1 cellular context compared by ENCODE assay signal in genomic region chr10:72248477-72249151, GRCh38.
TF ChIP-seq lines count a peak whose summit lies in the region.

No MANE protein-coding gene starts in this region.

TF ChIP-seq in HepG2, 621 proteins besides CTCF, POLR2A, EP300 and RAD21 (continued from another document and continues in another):
- TF ChIP-seq CSRNP1 (CRISPR knock-in tag; IDR thresholded peaks at IDR 0.05) (no peak), TERF1 (CRISPR knock-in tag; IDR thresholded peaks at IDR 0.05) (no peak), JDP2 (CRISPR knock-in tag; IDR thresholded peaks at IDR 0.05; ENCODE audit: borderline replicate concordance) (no peak), ZNF773 (CRISPR knock-in tag; IDR thresholded peaks at IDR 0.05; ENCODE audit: borderline replicate concordance) (0 out of 2 replicates have a peak, but pooled peaks have one; percentile 33), ZNF580 (CRISPR knock-in tag; IDR thresholded peaks at IDR 0.05; ENCODE audit: borderline replicate concordance, low read depth) (no peak), SMC3 (IDR thresholded peaks at IDR 0.05; ENCODE audit: low read length) (no peak), NFAT5 (CRISPR knock-in tag; IDR thresholded peaks at IDR 0.05) (no peak), NPAS2 (CRISPR knock-in tag; IDR thresholded peaks at IDR 0.05; ENCODE audit: borderline replicate concordance) (no peak), ZSCAN30 (CRISPR knock-in tag; IDR thresholded peaks at IDR 0.05) (no peak), ZNF672 (CRISPR knock-in tag; IDR thresholded peaks at IDR 0.05) (no peak), CC2D1A (CRISPR knock-in tag; IDR thresholded peaks at IDR 0.05) (no peak), ASH2L (IDR thresholded peaks at IDR 0.05; ENCODE audit: insufficient read length, low read depth, low read length) (peak; percentile 46), IKZF4 (CRISPR knock-in tag; IDR thresholded peaks at IDR 0.05; ENCODE audit: borderline replicate concordance, low read depth, not compliant biosample characterization) (no peak), DMAP1 (CRISPR knock-in tag; IDR thresholded peaks at IDR 0.05) (peak; percentile 55; the same call in 1 of the 2 replicates), SRY (CRISPR knock-in tag; IDR thresholded peaks at IDR 0.05) (no peak), TOPORS (CRISPR knock-in tag; IDR thresholded peaks at IDR 0.05) (no peak), ZNF619 (CRISPR knock-in tag; IDR thresholded peaks at IDR 0.05) (no peak), RARA (CRISPR knock-in tag; IDR thresholded peaks at IDR 0.05) (peak; percentile 14; the same call in 1 of the 2 replicates), ZNF766 (CRISPR knock-in tag; IDR thresholded peaks at IDR 0.05; ENCODE audit: borderline replicate concordance) (0 out of 2 replicates have a peak, but pooled peaks have one; percentile 62), RAD51 (IDR thresholded peaks at IDR 0.05; ENCODE audit: borderline replicate concordance) (no peak), ZNF280B (CRISPR knock-in tag; IDR thresholded peaks at IDR 0.05; ENCODE audit: borderline replicate concordance) (no peak), ZNF33A (CRISPR knock-in tag; IDR thresholded peaks at IDR 0.05; ENCODE audit: borderline replicate concordance) (no peak), NAIF1 (CRISPR knock-in tag; IDR thresholded peaks at IDR 0.05; ENCODE audit: borderline replicate concordance) (no peak)
- TF ChIP-seq, protein P1, sequence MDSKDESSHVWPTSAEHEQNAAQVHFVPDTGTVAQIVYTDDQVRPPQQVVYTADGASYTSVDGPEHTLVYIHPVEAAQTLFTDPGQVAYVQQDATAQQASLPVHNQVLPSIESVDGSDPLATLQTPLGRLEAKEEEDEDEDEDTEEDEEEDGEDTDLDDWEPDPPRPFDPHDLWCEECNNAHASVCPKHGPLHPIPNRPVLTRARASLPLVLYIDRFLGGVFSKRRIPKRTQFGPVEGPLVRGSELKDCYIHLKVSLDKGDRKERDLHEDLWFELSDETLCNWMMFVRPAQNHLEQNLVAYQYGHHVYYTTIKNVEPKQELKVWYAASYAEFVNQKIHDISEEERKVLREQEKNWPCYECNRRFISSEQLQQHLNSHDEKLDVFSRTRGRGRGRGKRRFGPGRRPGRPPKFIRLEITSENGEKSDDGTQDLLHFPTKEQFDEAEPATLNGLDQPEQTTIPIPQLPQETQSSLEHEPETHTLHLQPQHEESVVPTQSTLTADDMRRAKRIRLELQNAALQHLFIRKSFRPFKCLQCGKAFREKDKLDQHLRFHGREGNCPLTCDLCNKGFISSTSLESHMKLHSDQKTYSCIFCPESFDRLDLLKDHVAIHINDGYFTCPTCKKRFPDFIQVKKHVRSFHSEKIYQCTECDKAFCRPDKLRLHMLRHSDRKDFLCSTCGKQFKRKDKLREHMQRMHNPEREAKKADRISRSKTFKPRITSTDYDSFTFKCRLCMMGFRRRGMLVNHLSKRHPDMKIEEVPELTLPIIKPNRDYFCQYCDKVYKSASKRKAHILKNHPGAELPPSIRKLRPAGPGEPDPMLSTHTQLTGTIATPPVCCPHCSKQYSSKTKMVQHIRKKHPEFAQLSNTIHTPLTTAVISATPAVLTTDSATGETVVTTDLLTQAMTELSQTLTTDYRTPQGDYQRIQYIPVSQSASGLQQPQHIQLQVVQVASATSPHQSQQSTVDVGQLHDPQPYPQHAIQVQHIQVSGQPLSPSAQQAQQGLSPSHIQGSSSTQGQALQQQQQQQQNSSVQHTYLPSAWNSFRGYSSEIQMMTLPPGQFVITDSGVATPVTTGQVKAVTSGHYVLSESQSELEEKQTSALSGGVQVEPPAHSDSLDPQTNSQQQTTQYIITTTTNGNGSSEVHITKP (CRISPR knock-in tag; IDR thresholded peaks at IDR 0.05; ENCODE audit: low read depth): 0 out of 2 replicates have a peak, but pooled peaks have one; percentile 23
- TF ChIP-seq, protein P2, sequence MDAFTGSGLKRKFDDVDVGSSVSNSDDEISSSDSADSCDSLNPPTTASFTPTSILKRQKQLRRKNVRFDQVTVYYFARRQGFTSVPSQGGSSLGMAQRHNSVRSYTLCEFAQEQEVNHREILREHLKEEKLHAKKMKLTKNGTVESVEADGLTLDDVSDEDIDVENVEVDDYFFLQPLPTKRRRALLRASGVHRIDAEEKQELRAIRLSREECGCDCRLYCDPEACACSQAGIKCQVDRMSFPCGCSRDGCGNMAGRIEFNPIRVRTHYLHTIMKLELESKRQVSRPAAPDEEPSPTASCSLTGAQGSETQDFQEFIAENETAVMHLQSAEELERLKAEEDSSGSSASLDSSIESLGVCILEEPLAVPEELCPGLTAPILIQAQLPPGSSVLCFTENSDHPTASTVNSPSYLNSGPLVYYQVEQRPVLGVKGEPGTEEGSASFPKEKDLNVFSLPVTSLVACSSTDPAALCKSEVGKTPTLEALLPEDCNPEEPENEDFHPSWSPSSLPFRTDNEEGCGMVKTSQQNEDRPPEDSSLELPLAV (CRISPR knock-in tag; conservative IDR thresholded peaks at IDR 0.05; ENCODE audit: low read depth): no peak
- TF ChIP-seq, protein P3, sequence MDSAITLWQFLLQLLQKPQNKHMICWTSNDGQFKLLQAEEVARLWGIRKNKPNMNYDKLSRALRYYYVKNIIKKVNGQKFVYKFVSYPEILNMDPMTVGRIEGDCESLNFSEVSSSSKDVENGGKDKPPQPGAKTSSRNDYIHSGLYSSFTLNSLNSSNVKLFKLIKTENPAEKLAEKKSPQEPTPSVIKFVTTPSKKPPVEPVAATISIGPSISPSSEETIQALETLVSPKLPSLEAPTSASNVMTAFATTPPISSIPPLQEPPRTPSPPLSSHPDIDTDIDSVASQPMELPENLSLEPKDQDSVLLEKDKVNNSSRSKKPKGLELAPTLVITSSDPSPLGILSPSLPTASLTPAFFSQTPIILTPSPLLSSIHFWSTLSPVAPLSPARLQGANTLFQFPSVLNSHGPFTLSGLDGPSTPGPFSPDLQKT (CRISPR knock-in tag; IDR thresholded peaks at IDR 0.05; ENCODE audit: borderline replicate concordance): no peak
- TF ChIP-seq, protein P4, sequence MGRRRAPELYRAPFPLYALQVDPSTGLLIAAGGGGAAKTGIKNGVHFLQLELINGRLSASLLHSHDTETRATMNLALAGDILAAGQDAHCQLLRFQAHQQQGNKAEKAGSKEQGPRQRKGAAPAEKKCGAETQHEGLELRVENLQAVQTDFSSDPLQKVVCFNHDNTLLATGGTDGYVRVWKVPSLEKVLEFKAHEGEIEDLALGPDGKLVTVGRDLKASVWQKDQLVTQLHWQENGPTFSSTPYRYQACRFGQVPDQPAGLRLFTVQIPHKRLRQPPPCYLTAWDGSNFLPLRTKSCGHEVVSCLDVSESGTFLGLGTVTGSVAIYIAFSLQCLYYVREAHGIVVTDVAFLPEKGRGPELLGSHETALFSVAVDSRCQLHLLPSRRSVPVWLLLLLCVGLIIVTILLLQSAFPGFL (CRISPR knock-in tag; IDR thresholded peaks at IDR 0.05): no peak
- TF ChIP-seq, protein P5, sequence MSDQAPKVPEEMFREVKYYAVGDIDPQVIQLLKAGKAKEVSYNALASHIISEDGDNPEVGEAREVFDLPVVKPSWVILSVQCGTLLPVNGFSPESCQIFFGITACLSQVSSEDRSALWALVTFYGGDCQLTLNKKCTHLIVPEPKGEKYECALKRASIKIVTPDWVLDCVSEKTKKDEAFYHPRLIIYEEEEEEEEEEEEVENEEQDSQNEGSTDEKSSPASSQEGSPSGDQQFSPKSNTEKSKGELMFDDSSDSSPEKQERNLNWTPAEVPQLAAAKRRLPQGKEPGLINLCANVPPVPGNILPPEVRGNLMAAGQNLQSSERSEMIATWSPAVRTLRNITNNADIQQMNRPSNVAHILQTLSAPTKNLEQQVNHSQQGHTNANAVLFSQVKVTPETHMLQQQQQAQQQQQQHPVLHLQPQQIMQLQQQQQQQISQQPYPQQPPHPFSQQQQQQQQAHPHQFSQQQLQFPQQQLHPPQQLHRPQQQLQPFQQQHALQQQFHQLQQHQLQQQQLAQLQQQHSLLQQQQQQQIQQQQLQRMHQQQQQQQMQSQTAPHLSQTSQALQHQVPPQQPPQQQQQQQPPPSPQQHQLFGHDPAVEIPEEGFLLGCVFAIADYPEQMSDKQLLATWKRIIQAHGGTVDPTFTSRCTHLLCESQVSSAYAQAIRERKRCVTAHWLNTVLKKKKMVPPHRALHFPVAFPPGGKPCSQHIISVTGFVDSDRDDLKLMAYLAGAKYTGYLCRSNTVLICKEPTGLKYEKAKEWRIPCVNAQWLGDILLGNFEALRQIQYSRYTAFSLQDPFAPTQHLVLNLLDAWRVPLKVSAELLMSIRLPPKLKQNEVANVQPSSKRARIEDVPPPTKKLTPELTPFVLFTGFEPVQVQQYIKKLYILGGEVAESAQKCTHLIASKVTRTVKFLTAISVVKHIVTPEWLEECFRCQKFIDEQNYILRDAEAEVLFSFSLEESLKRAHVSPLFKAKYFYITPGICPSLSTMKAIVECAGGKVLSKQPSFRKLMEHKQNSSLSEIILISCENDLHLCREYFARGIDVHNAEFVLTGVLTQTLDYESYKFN (CRISPR knock-in tag; conservative IDR thresholded peaks at IDR 0.05): peak; percentile 38; the same call in 1 of the 2 replicates
